25 cellular contexts compared by ENCODE assay signal in the genomic region with DNA sequence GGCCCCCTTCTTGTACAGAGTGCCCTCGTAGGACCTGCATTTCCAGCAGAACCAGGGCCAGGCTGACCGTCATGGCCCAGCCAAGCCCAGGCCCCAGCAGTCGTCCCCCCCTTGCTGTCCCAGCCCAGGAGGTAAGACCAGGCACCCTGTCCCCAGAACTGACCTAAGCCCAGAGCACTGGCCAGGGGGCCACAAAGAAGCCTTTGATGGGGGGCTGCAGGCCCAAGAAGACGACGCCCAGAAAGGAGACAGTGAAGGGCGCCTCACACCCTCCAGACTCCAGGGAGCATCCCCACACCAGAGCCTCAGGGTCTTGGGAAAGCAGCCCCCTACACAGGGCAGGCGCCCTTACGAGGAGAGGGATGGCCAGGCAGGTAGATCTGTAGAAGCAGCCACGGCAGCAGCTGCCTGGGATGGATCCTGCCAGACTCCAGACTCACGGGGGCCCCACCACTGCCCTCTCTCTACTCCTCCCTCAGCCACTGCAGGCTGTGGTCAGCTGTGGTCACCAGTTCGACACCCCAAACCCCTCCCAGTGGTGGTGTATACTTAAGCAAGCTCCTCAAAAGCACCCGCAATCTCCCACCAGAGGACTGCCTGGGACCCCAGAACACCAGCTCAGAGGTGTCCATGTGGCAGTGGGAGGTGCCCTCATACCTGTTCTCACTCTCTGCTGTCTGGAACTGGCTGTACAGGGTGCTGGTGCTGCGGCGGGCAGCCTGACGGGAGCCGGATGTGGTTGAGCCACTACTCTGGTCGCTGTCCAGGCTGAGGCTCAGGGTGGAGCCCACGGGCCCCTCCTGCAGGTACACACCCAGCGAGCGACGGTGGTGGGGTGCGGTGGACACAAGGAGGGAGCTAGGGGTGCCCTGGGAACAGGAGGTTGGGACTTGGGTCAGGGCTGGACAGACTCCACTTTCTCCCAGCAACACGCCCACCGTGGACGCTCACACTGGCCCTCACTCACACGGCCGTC. TPM values are rescaled to one million over a fixed set of nuclear protein-coding genes. Genes with fewer than 3 reads are reported as not detected.
A peak's percentile ranks its signal among the peaks of the same experiment; 100 is the strongest.
DNase-seq lines count a peak whose midpoint lies in the region; ATAC-seq, FAIRE-seq and TF ChIP-seq lines count a peak whose summit lies in the region.
"Had no signal": no experiment of that assay in that cellular context is flagged by ENCODE, and none has a peak within 500 bp of the region (broad histone marks: within the 10 kb centered on the region; RNA-seq: fewer than 3 reads in every experiment).

No MANE protein-coding gene starts in this region.

- H3K79me2 ChIP-seq in HepG2 (ENCODE audit: insufficient read depth, low read length), result no peaks in the 10 kb centered on the region

- H3K27me3 ChIP-seq in HepG2 (ENCODE audit: control insufficient read depth in 1 of 2, insufficient read depth in 2 of 2, low read length in 2 of 2), result no peaks in the 10 kb centered on the region

- no peak for TF ChIP-seq CTCF in HepG2 (CRISPR knock-in tag; IDR thresholded peaks at IDR 0.05)

- H3K4me1 Mint-ChIP-seq in T-helper 17 cell, result peaks cover 30% of the 10 kb centered on the region
- H3K4me1 Mint-ChIP-seq: nephron had no signal

- no peak overlapping the region for H2AFZ ChIP-seq in HepG2 (ENCODE audit: low read length)

- intact Hi-C loops in Right ventricle myocardium inferior (cut with DNase I) (no loop called here), Right ventricle myocardium superior (cut with DNase I) (no loop called here), HepG2 (cut with micrococcal nuclease; ENCODE audit: unreplicated experiment) (no loop called here)

- DNase-seq in Right ventricle myocardium inferior (ENCODE audit: missing footprints), result peak; percentile 64
- no peak for DNase-seq in Right ventricle myocardium superior
- DNase-seq in T-helper 17 cell, result no peak
- DNase-seq in HepG2 (ENCODE audit: low spot score), result no peak
- DNase-seq in substantia nigra (lab: John Stamatoyannopoulos, UW), result no peak
- DNase-seq in DMS 273 (lab: John Stamatoyannopoulos, UW; ENCODE audit: unreplicated experiment), result no peak
- DNase-seq in DMS53 (lab: John Stamatoyannopoulos, UW), result no peak
- DNase-seq: activated CD4-positive, alpha-beta T cell treated with anti-CD3 and anti-CD28 coated beads, Interleukin-2, amount 50 U/mL, for 48 hours; effector memory CD8-positive, alpha-beta T cell; H7; mesendoderm; MM.1S; NCI-H1436; NCI-H510A treated with DMSO at 0.1 percent for 48 hours; NK-92 treated with Interleukin-12 subunit alpha and Interleukin-12 subunit beta, amount 100 ng/mL, for 24 hours; SK-N-SH; stimulated activated CD8-positive, alpha-beta memory T cell treated with anti-CD3 and anti-CD28 coated beads, Interleukin-4, amount 100 ng/mL, for 48 hours had no signal

- TF ChIP-seq EP300 in HepG2 (IDR thresholded peaks at IDR 0.05; ENCODE audit: low read depth in 2 of 2, low read length in 2 of 2) (no peak), HepG2 (CRISPR knock-in tag; IDR thresholded peaks at IDR 0.05; ENCODE audit: borderline replicate concordance) (no peak)

- FAIRE-seq in HepG2 (lab: Jason Lieb, UNC), result no peak
- FAIRE-seq: RCC 7860 had no signal

- TF ChIP-seq POLR2A in HepG2 (IDR thresholded peaks at IDR 0.05; ENCODE audit: insufficient read depth in 1 of 2, low read depth in 2 of 2, low read length in 2 of 2), result no peak; a peak in 1 of 4 replicates

- no peak overlapping the region for H3K4me3 ChIP-seq in HepG2 (replicated peaks in 1 of 3; ENCODE audit: insufficient read depth in 1 of 3, low read depth in 2 of 3, low read length in 3 of 3)

- H4K20me1 ChIP-seq in HepG2 (ENCODE audit: insufficient read depth, low read length), result peaks cover 4% of the 10 kb centered on the region; the same call in 1 of the 2 replicates

- H3K9me3 ChIP-seq in T-helper 17 cell (ENCODE audit: control insufficient read depth, low read length, poor library complexity, severe bottlenecking), result no peaks in the 10 kb centered on the region
- H3K9me3 ChIP-seq in HepG2 (ENCODE audit: low read length), result no peaks in the 10 kb centered on the region
- H3K9me3 ChIP-seq: SK-N-SH had no signal

- H3K4me1 ChIP-seq in HepG2 (ENCODE audit: insufficient read depth, low read length), result no peaks in the 10 kb centered on the region; the same call in 1 of the 2 replicates

- peaks cover 10% of the 10 kb centered on the region for H3K36me3 Mint-ChIP-seq in T-helper 17 cell (ENCODE audit: low read depth)

- POLR2A ChIA-PET in HepG2 (lab: Yijun Ruan, JAX), result no interaction called here

- H3K27ac ChIP-seq in HepG2 (ENCODE audit: extremely low read length, insufficient read depth, low read length), result no peak overlapping the region
- peak overlapping the region; percentile 4 for H3K27ac ChIP-seq in substantia nigra (ENCODE audit: low read depth, low read length, poor library complexity, severe bottlenecking)
- H3K27ac ChIP-seq: C4-2B, VCaP had no signal

- TF ChIP-seq RAD21 in HepG2 (CRISPR knock-in tag; IDR thresholded peaks at IDR 0.05), result no peak

- 85% methylated on average over 9 of the region's 27 CpGs for WGBS in HepG2 (ENCODE audit: low lambda C conversion rate)

- H3K9ac ChIP-seq in HepG2 (ENCODE audit: insufficient read depth, low read depth, low read length), result no peak overlapping the region
- H3K9ac ChIP-seq: SK-N-SH had no signal

- peaks cover 20 to 43% of the 10 kb centered on the region in 2 experiments; a peak in 4 of 5 replicates for H3K36me3 ChIP-seq in HepG2 (replicated peaks in 1 of 2; ENCODE audit: control insufficient read depth in 1 of 2, insufficient read depth in 2 of 2, low read length in 2 of 2)

- peak overlapping the region; percentile 92 for H3K27ac Mint-ChIP-seq in T-helper 17 cell
- H3K27ac Mint-ChIP-seq: T-helper 2 cell treated with Interferon-gamma antibody and Interleukin-4, amounts not matched to agents 5 μg/mL and 100 μg/mL, for 36 hours had no signal

- H3K4me2 ChIP-seq in HepG2 (ENCODE audit: low read depth, low read length), result no peak overlapping the region
- H3K4me2 ChIP-seq: SK-N-SH had no signal

- BruUV-seq in HepG2 (replicated peaks; lab: Mats Ljungman, UMichigan), result no TSS peak

- H3K4me3 Mint-ChIP-seq in T-helper 17 cell, result peak overlapping the region; percentile 33
- H3K4me3 Mint-ChIP-seq: activated naive CD8-positive, alpha-beta T cell; nephron; T-helper 2 cell treated with Interferon-gamma antibody and Interleukin-4, amounts not matched to agents 5 μg/mL and 100 μg/mL, for 36 hours had no signal

- no peaks in the 10 kb centered on the region for H3K27me3 Mint-ChIP-seq in T-helper 17 cell
- H3K27me3 Mint-ChIP-seq: activated naive CD8-positive, alpha-beta T cell; effector memory CD8-positive, alpha-beta T cell had no signal

- in situ Hi-C loops in HepG2 (cut with HindIII; ENCODE audit: extremely low pct_ligation_motif_present, low pct_unique_long_range_greater_than_20kb), result no loop called here

- ATAC-seq in Right ventricle myocardium inferior, result no peak
- ATAC-seq in Right ventricle myocardium superior (ENCODE audit: poor library complexity), result no peak
- ATAC-seq in T-helper 17 cell, result no peak
- peak; percentile 5 for ATAC-seq in HepG2
- no peak for ATAC-seq in GM21619 (IDR thresholded peaks at IDR 0.05; ENCODE audit: unreplicated experiment)
- ATAC-seq: effector memory CD8-positive, alpha-beta T cell had no signal

- CTCF ChIA-PET in HepG2 (lab: Yijun Ruan, JAX; ENCODE audit: low intra/inter-chr PET ratio, low total read pairs), result no interaction called here

RNA-seq across cellular contexts. Expression of a gene that starts 27.0 kb away (rescaled TPM):
- 47.7 TPM for total RNA-seq in Right ventricle myocardium inferior
- 46.6 TPM for total RNA-seq in Right ventricle myocardium superior
- total RNA-seq in T-helper 17 cell, result 100 to 1,000 TPM; 202 to 217 TPM
- total RNA-seq in HepG2 (2016; rRNA removed; fragmentation: Illumina TruSeq; extraction: Trizol), result 21.3 and 40.9 TPM in 2 replicates
- 10.6 and 11.9 TPM in 2 replicates for total RNA-seq in HepG2 (2016; cell fraction: cytosol; rRNA removed; fragmentation: Illumina TruSeq; extraction: Trizol; ENCODE audit: low read depth)
- total RNA-seq in HepG2 (2016; cell fraction: insoluble cytoplasmic fraction; rRNA removed; fragmentation: Illumina TruSeq; extraction: Trizol), result 18.4 and 42.1 TPM in 2 replicates
- total RNA-seq in HepG2 (2016; cell fraction: membrane; rRNA removed; fragmentation: Illumina TruSeq; extraction: Trizol), result 25.7 and 27.6 TPM in 2 replicates
- 35.2 and 39.9 TPM in 2 replicates for total RNA-seq in HepG2 (2016; cell fraction: nucleus; rRNA removed; fragmentation: Illumina TruSeq; extraction: Trizol)
- 31.7 and 43.3 TPM in 2 replicates for polyA plus RNA-seq in HepG2 (2011; rRNA removed)
- 23.0 and 36.7 TPM in 2 replicates for polyA plus RNA-seq in HepG2 (2011; cell fraction: cytosol; rRNA removed)
- polyA plus RNA-seq in HepG2 (2011; cell fraction: nucleus; rRNA removed), result 212 and 268 TPM in 2 replicates
- polyA plus RNA-seq in HepG2 (2012), result 35.0 and 42.8 TPM in 2 replicates
- polyA plus RNA-seq in HepG2 (2016; cell fraction: cytosol; fragmentation: Illumina TruSeq; extraction: Trizol; ENCODE audit: low read depth), result 5.2 and 5.5 TPM in 2 replicates
- 23.9 and 35.9 TPM in 2 replicates for polyA plus RNA-seq in HepG2 (2016; cell fraction: insoluble cytoplasmic fraction; fragmentation: Illumina TruSeq; extraction: Trizol; ENCODE audit: low read depth)
- 16.7 and 21.6 TPM in 2 replicates for polyA plus RNA-seq in HepG2 (2016; cell fraction: membrane; fragmentation: Illumina TruSeq; extraction: Trizol; ENCODE audit: low read depth)
- 92.6 and 93.2 TPM in 2 replicates for polyA plus RNA-seq in HepG2 (2016; cell fraction: nucleus; fragmentation: Illumina TruSeq; extraction: Trizol; ENCODE audit: insufficient read depth, low read depth)
- 67.4 and 124 TPM in 2 replicates for polyA minus RNA-seq in HepG2 (2011; rRNA and poly(A)+ RNA removed; ENCODE audit: low replicate concordance)
- 36.5 and 37.3 TPM in 2 replicates for polyA minus RNA-seq in HepG2 (2011; cell fraction: cytosol; rRNA and poly(A)+ RNA removed)
- 65.0 and 67.6 TPM in 2 replicates for polyA minus RNA-seq in HepG2 (2011; cell fraction: nucleus; rRNA and poly(A)+ RNA removed)

RNA-seq across cellular contexts. Expression of a gene that starts 33.5 kb away (rescaled TPM):
- not detected for total RNA-seq in Right ventricle myocardium inferior
- not detected for total RNA-seq in Right ventricle myocardium superior
- 1 to 10 TPM; 1.7 to 2.4 TPM for total RNA-seq in T-helper 17 cell
- total RNA-seq in HepG2 (2016; rRNA removed; fragmentation: Illumina TruSeq; extraction: Trizol), result 0.76 and 1.2 TPM in 2 replicates
- 0.10 and 0.18 TPM in 2 replicates for total RNA-seq in HepG2 (2016; cell fraction: cytosol; rRNA removed; fragmentation: Illumina TruSeq; extraction: Trizol; ENCODE audit: low read depth)
- 0.68 and 1.4 TPM in 2 replicates for total RNA-seq in HepG2 (2016; cell fraction: insoluble cytoplasmic fraction; rRNA removed; fragmentation: Illumina TruSeq; extraction: Trizol)
- 0.68 and 0.83 TPM in 2 replicates for total RNA-seq in HepG2 (2016; cell fraction: membrane; rRNA removed; fragmentation: Illumina TruSeq; extraction: Trizol)
- total RNA-seq in HepG2 (2016; cell fraction: nucleus; rRNA removed; fragmentation: Illumina TruSeq; extraction: Trizol), result 1.3 and 1.9 TPM in 2 replicates
- 3.0 and 4.0 TPM in 2 replicates for polyA plus RNA-seq in HepG2 (2011; rRNA removed)
- polyA plus RNA-seq in HepG2 (2011; cell fraction: cytosol; rRNA removed), result 2.7 and 2.8 TPM in 2 replicates
- polyA plus RNA-seq in HepG2 (2011; cell fraction: nucleus; rRNA removed), result 7.0 and 9.2 TPM in 2 replicates
- polyA plus RNA-seq in HepG2 (2012), result 3.7 and 10.8 TPM in 2 replicates
- 0.40 and 0.43 TPM in 2 replicates for polyA plus RNA-seq in HepG2 (2016; cell fraction: cytosol; fragmentation: Illumina TruSeq; extraction: Trizol; ENCODE audit: low read depth)
- polyA plus RNA-seq in HepG2 (2016; cell fraction: insoluble cytoplasmic fraction; fragmentation: Illumina TruSeq; extraction: Trizol; ENCODE audit: low read depth), result 1.3 and 1.6 TPM in 2 replicates
- polyA plus RNA-seq in HepG2 (2016; cell fraction: membrane; fragmentation: Illumina TruSeq; extraction: Trizol; ENCODE audit: low read depth), result 0.73 and 0.76 TPM in 2 replicates
- 6.0 and 6.1 TPM in 2 replicates for polyA plus RNA-seq in HepG2 (2016; cell fraction: nucleus; fragmentation: Illumina TruSeq; extraction: Trizol; ENCODE audit: insufficient read depth, low read depth)
- 0.94 and 3.6 TPM in 2 replicates for polyA minus RNA-seq in HepG2 (2011; rRNA and poly(A)+ RNA removed; ENCODE audit: low replicate concordance)
- polyA minus RNA-seq in HepG2 (2011; cell fraction: cytosol; rRNA and poly(A)+ RNA removed), result 3.0 and 3.9 TPM in 2 replicates
- 2.7 and 3.0 TPM in 2 replicates for polyA minus RNA-seq in HepG2 (2011; cell fraction: nucleus; rRNA and poly(A)+ RNA removed)

RNA-seq across cellular contexts. Expression of a gene that starts 38.8 kb away (rescaled TPM):
- total RNA-seq in Right ventricle myocardium inferior (not detected), Right ventricle myocardium superior (not detected), T-helper 17 cell (not detected), HepG2 (2016; rRNA removed; fragmentation: Illumina TruSeq; extraction: Trizol) (1.2 and 1.5 TPM in 2 replicates)
- total RNA-seq in HepG2 (2016; cell fraction: cytosol; rRNA removed; fragmentation: Illumina TruSeq; extraction: Trizol; ENCODE audit: low read depth), result 1.2 and 1.7 TPM in 2 replicates
- 1.3 and 2.0 TPM in 2 replicates for total RNA-seq in HepG2 (2016; cell fraction: insoluble cytoplasmic fraction; rRNA removed; fragmentation: Illumina TruSeq; extraction: Trizol)
- total RNA-seq in HepG2 (2016; cell fraction: membrane; rRNA removed; fragmentation: Illumina TruSeq; extraction: Trizol), result 1.9 and 2.9 TPM in 2 replicates
- 1.7 and 2.7 TPM in 2 replicates for total RNA-seq in HepG2 (2016; cell fraction: nucleus; rRNA removed; fragmentation: Illumina TruSeq; extraction: Trizol)
- 2.9 and 5.0 TPM in 2 replicates for polyA plus RNA-seq in HepG2 (2011; rRNA removed)
- polyA plus RNA-seq in HepG2 (2011; cell fraction: cytosol; rRNA removed), result 2.3 and 3.0 TPM in 2 replicates
- 27.0 and 27.4 TPM in 2 replicates for polyA plus RNA-seq in HepG2 (2011; cell fraction: nucleus; rRNA removed)
- polyA plus RNA-seq in HepG2 (2012), result 1.8 and 3.2 TPM in 2 replicates
- polyA plus RNA-seq in HepG2 (2016; cell fraction: cytosol; fragmentation: Illumina TruSeq; extraction: Trizol; ENCODE audit: low read depth), result 2.6 and 2.7 TPM in 2 replicates
- 1.4 and 1.6 TPM in 2 replicates for polyA plus RNA-seq in HepG2 (2016; cell fraction: insoluble cytoplasmic fraction; fragmentation: Illumina TruSeq; extraction: Trizol; ENCODE audit: low read depth)
- 1.6 and 1.8 TPM in 2 replicates for polyA plus RNA-seq in HepG2 (2016; cell fraction: membrane; fragmentation: Illumina TruSeq; extraction: Trizol; ENCODE audit: low read depth)
- polyA plus RNA-seq in HepG2 (2016; cell fraction: nucleus; fragmentation: Illumina TruSeq; extraction: Trizol; ENCODE audit: insufficient read depth, low read depth), result 3.9 and 5.8 TPM in 2 replicates
- 5.0 TPM in 1 of 2 replicates, not detected in the other for polyA minus RNA-seq in HepG2 (2011; rRNA and poly(A)+ RNA removed; ENCODE audit: low replicate concordance)
- polyA minus RNA-seq in HepG2 (2011; cell fraction: cytosol; rRNA and poly(A)+ RNA removed), result 1.1 TPM in 1 of 2 replicates, not detected in the other
- 1.2 and 2.2 TPM in 2 replicates for polyA minus RNA-seq in HepG2 (2011; cell fraction: nucleus; rRNA and poly(A)+ RNA removed)
- total RNA-seq: H7, temporal lobe had no signal

RNA-seq across cellular contexts. Expression of a gene that starts 59.6 kb away (rescaled TPM):
- total RNA-seq in Right ventricle myocardium inferior, result 24.9 TPM
- 25.3 TPM for total RNA-seq in Right ventricle myocardium superior
- 100 to 1,000 TPM; 110 to 130 TPM for total RNA-seq in T-helper 17 cell
- 10.2 and 30.6 TPM in 2 replicates for total RNA-seq in HepG2 (2016; rRNA removed; fragmentation: Illumina TruSeq; extraction: Trizol)
- 6.3 and 7.5 TPM in 2 replicates for total RNA-seq in HepG2 (2016; cell fraction: cytosol; rRNA removed; fragmentation: Illumina TruSeq; extraction: Trizol; ENCODE audit: low read depth)
- total RNA-seq in HepG2 (2016; cell fraction: insoluble cytoplasmic fraction; rRNA removed; fragmentation: Illumina TruSeq; extraction: Trizol), result 8.1 and 32.3 TPM in 2 replicates
- 12.9 and 13.8 TPM in 2 replicates for total RNA-seq in HepG2 (2016; cell fraction: membrane; rRNA removed; fragmentation: Illumina TruSeq; extraction: Trizol)
- total RNA-seq in HepG2 (2016; cell fraction: nucleus; rRNA removed; fragmentation: Illumina TruSeq; extraction: Trizol), result 37.5 and 43.9 TPM in 2 replicates
- polyA plus RNA-seq in HepG2 (2011; rRNA removed), result 23.3 and 37.9 TPM in 2 replicates
- 18.2 and 36.8 TPM in 2 replicates for polyA plus RNA-seq in HepG2 (2011; cell fraction: cytosol; rRNA removed)
- 284 and 409 TPM in 2 replicates for polyA plus RNA-seq in HepG2 (2011; cell fraction: nucleus; rRNA removed)
- 20.6 and 26.6 TPM in 2 replicates for polyA plus RNA-seq in HepG2 (2012)
- 9.6 and 9.7 TPM in 2 replicates for polyA plus RNA-seq in HepG2 (2016; cell fraction: cytosol; fragmentation: Illumina TruSeq; extraction: Trizol; ENCODE audit: low read depth)
- 10.4 and 13.2 TPM in 2 replicates for polyA plus RNA-seq in HepG2 (2016; cell fraction: insoluble cytoplasmic fraction; fragmentation: Illumina TruSeq; extraction: Trizol; ENCODE audit: low read depth)
- polyA plus RNA-seq in HepG2 (2016; cell fraction: membrane; fragmentation: Illumina TruSeq; extraction: Trizol; ENCODE audit: low read depth), result 11.7 and 14.1 TPM in 2 replicates
- polyA plus RNA-seq in HepG2 (2016; cell fraction: nucleus; fragmentation: Illumina TruSeq; extraction: Trizol; ENCODE audit: insufficient read depth, low read depth), result 103 and 105 TPM in 2 replicates
- polyA minus RNA-seq in HepG2 (2011; rRNA and poly(A)+ RNA removed; ENCODE audit: low replicate concordance), result 33.1 and 122 TPM in 2 replicates
- 51.0 and 56.0 TPM in 2 replicates for polyA minus RNA-seq in HepG2 (2011; cell fraction: cytosol; rRNA and poly(A)+ RNA removed)
- 27.5 and 28.8 TPM in 2 replicates for polyA minus RNA-seq in HepG2 (2011; cell fraction: nucleus; rRNA and poly(A)+ RNA removed)
